ENCODE assay signal across 15 cellular contexts in genomic region chr14:32244404-32244803, GRCh38. TPM values are rescaled to one million over a fixed set of nuclear protein-coding genes. Genes with fewer than 3 reads are reported as not detected.
DNase-seq lines count a peak whose midpoint lies in the region; ATAC-seq and TF ChIP-seq lines count a peak whose summit lies in the region.
"Had no signal": no experiment of that assay in that cellular context is flagged by ENCODE, and none has a peak within 500 bp of the region (broad histone marks: within the 10 kb centered on the region; RNA-seq: fewer than 3 reads in every experiment).

No MANE protein-coding gene starts in this region.

- no peaks in the 10 kb centered on the region for H3K79me2 ChIP-seq in hepatocyte

- DNase-seq in AG08395 (ENCODE audit: low spot score) (peak; percentile 9), GM12864 (ENCODE audit: low read depth) (no peak), SK-MEL-5 (ENCODE audit: low read depth, low spot score) (peak; percentile 48), hepatocyte (ENCODE audit: low spot score) (no peak), foreskin melanocyte (no peak), NCI-H187 (lab: John Stamatoyannopoulos, UW) (no peak), NCI-H1092 treated with DMSO at 0.1 percent for 48 hours (lab: John Stamatoyannopoulos, UW) (no peak)
- DNase-seq: activated CD8-positive, alpha-beta memory T cell treated with anti-CD3 and anti-CD28 coated beads, Interleukin-2, amount 10 ng/mL, durations not matched to agents 7 days and 5 days; cortex of kidney; GOT3; NCI-H526; SHP77 treated with DMSO at 0.1 percent for 48 hours had no signal

- H3K9me2 ChIP-seq in hepatocyte (replicated peaks; ENCODE audit: insufficient read depth), result no peaks in the 10 kb centered on the region

- H4K20me1 ChIP-seq in hepatocyte (ENCODE audit: insufficient read depth, poor library complexity, severe bottlenecking), result no peaks in the 10 kb centered on the region

- H3K27me3 ChIP-seq in hepatocyte, result no peaks in the 10 kb centered on the region

- H2AFZ ChIP-seq in hepatocyte, result no peak overlapping the region

- TF ChIP-seq CTCF in GM12864 (IDR thresholded peaks at IDR 0.05; ENCODE audit: low read depth, low read length, missing control alignments) (peak; percentile 7), hepatocyte (IDR thresholded peaks at IDR 0.05; ENCODE audit: poor library complexity) (peak; percentile 23)

- no peak overlapping the region for H3K27ac ChIP-seq in hepatocyte

- in situ Hi-C loops in SK-MEL-5 (cut with HindIII; ENCODE audit: low pct_unique_long_range_greater_than_20kb, low sequenced_read_pairs), result no loop called here

- ATAC-seq in GM18867 (IDR thresholded peaks at IDR 0.05; ENCODE audit: unreplicated experiment), result no peak
- ATAC-seq: activated CD8-positive, alpha-beta memory T cell treated with anti-CD3 and anti-CD28 coated beads, Interleukin-2, amount 10 ng/mL, durations not matched to agents 7 days and 5 days; activated naive CD4-positive, alpha-beta T cell treated with anti-CD3 and anti-CD28 coated beads, Interleukin-2, amount 50 U/mL, for 72 hours had no signal

- no peaks in the 10 kb centered on the region for H3K36me3 ChIP-seq in hepatocyte (replicated peaks; ENCODE audit: insufficient read depth, low read depth)

- H3K4me2 ChIP-seq in hepatocyte, result no peak overlapping the region

- H3K4me1 ChIP-seq in hepatocyte (ENCODE audit: insufficient read depth), result no peaks in the 10 kb centered on the region

- H3K9me3 ChIP-seq in hepatocyte (ENCODE audit: low read depth), result no peaks in the 10 kb centered on the region

- no peak overlapping the region for H3K4me3 ChIP-seq in GM12864 (ENCODE audit: low read depth, low read length)
- H3K4me3 ChIP-seq in hepatocyte, result no peak overlapping the region

RNA-seq across cellular contexts. Expression of gene RNU6-8, which starts 41.3 kb away (rescaled TPM):
- total RNA-seq in SK-MEL-5 (2014; rRNA removed; shearing (Covaris generic)), result not detected in 2 replicates
- polyA plus RNA-seq in SK-MEL-5 (2015; cell fraction: cytosol; rRNA removed), result not detected in 2 replicates
- not detected in 2 replicates for polyA plus RNA-seq in SK-MEL-5 (2015; cell fraction: nucleus; rRNA removed)
- total RNA-seq in hepatocyte, result not detected in 2 replicates
- polyA plus RNA-seq in hepatocyte, result not detected in 2 replicates
- total RNA-seq: activated CD8-positive, alpha-beta memory T cell treated with anti-CD3 and anti-CD28 coated beads, Interleukin-2, amount 10 ng/mL, durations not matched to agents 7 days and 5 days; activated naive CD4-positive, alpha-beta T cell treated with anti-CD3 and anti-CD28 coated beads, Interleukin-2, amount 50 U/mL, for 72 hours; renal cortical epithelial cell had no signal

RNA-seq across cellular contexts. Expression of gene RNU6-7, which starts 42.6 kb away (rescaled TPM):
- total RNA-seq in SK-MEL-5 (2014; rRNA removed; shearing (Covaris generic)), result not detected in 2 replicates
- polyA plus RNA-seq in SK-MEL-5 (2015; cell fraction: cytosol; rRNA removed), result not detected in 2 replicates
- not detected in 2 replicates for polyA plus RNA-seq in SK-MEL-5 (2015; cell fraction: nucleus; rRNA removed)
- not detected in 2 replicates for total RNA-seq in hepatocyte
- not detected in 2 replicates for polyA plus RNA-seq in hepatocyte
- total RNA-seq: activated CD8-positive, alpha-beta memory T cell treated with anti-CD3 and anti-CD28 coated beads, Interleukin-2, amount 10 ng/mL, durations not matched to agents 7 days and 5 days; activated naive CD4-positive, alpha-beta T cell treated with anti-CD3 and anti-CD28 coated beads, Interleukin-2, amount 50 U/mL, for 72 hours; renal cortical epithelial cell had no signal

Comparison
In these comparisons a context has a peak if more than half of its experiments do, and no peak if none do; other contexts are left out.
1. DNase-seq: peak in AG08395 (single experiment) and SK-MEL-5 (single experiment); none in GM12864 (single experiment), hepatocyte (single experiment), foreskin melanocyte (single experiment), NCI-H187 (0 of 2) and NCI-H1092 treated with DMSO at 0.1 percent for 48 hours (single experiment).